ENCODE assay signal across 8 cellular contexts in genomic region chr1:36187800-36188593, GRCh38. TPM values are rescaled to one million over a fixed set of nuclear protein-coding genes. Genes with fewer than 3 reads are reported as not detected.
DNase-seq lines count a peak whose midpoint lies in the region; ATAC-seq and TF ChIP-seq lines count a peak whose summit lies in the region.

No MANE protein-coding gene starts in this region.

- DNase-seq in NCI-H2196 (lab: John Stamatoyannopoulos, UW; ENCODE audit: unreplicated experiment) (peak; percentile 91), activated B cell treated with CpG ODN at 0.5 μM for 24 hours (peak; percentile 58), caudate nucleus (lab: John Stamatoyannopoulos, UW) (peak in 59 of 61 donors; percentile 41 to 93 (median 74)), iris pigment epithelial cell (ENCODE audit: low read depth) (peak; percentile 90), smooth muscle cell of the brain vasculature (ENCODE audit: low read depth, low spot score) (peak; percentile 77)

- H3K9me3 Mint-ChIP-seq in activated B cell treated with CpG ODN at 0.5 μM for 24 hours, result no peaks in the 10 kb centered on the region

- POLR2A ChIA-PET in activated B cell treated with CpG ODN at 0.5 μM for 24 hours (lab: Charles Lee), result interaction anchor here (0.6 to 3.2 kb wide), 7 partner anchors 28 to 94 kb away, joined by 3 to 54 read pairs (median 5); partner anchors contain the start of genes MAP7D1, THRAP3 and TRAPPC3

- no peaks in the 10 kb centered on the region for H3K9me3 ChIP-seq in DOHH2 (ENCODE audit: control insufficient read depth, insufficient read depth, low read length)

- peaks cover 11% of the 10 kb centered on the region for H3K4me1 ChIP-seq in DOHH2 (ENCODE audit: control insufficient read depth, low read length)

- H3K36me3 ChIP-seq in DOHH2 (ENCODE audit: control insufficient read depth, low read length), result no peaks in the 10 kb centered on the region

- H3K27ac Mint-ChIP-seq in activated B cell treated with CpG ODN at 0.5 μM for 24 hours, result no peak overlapping the region

- no peak overlapping the region for H3K4me3 Mint-ChIP-seq in activated B cell treated with CpG ODN at 0.5 μM for 24 hours

- H3F3A ChIP-seq in DOHH2 (ENCODE audit: control insufficient read depth, insufficient read depth), result 0 out of 2 replicates have a peak, but pooled peaks cover 2% of the 10 kb centered on the region

- H3K27me3 Mint-ChIP-seq in activated B cell treated with CpG ODN at 0.5 μM for 24 hours, result no peaks in the 10 kb centered on the region

- no peaks in the 10 kb centered on the region for H3K79me2 ChIP-seq in DOHH2 (ENCODE audit: control insufficient read depth, low read length)

- peaks cover 3% of the 10 kb centered on the region for H3K4me1 Mint-ChIP-seq in activated B cell treated with CpG ODN at 0.5 μM for 24 hours

- H3K36me3 Mint-ChIP-seq in activated B cell treated with CpG ODN at 0.5 μM for 24 hours (ENCODE audit: low read depth), result no peaks in the 10 kb centered on the region

- H3K4me3 ChIP-seq in DOHH2 (ENCODE audit: low read length), result no peak overlapping the region

- intact Hi-C loops in activated B cell treated with CpG ODN at 0.5 μM for 24 hours (cut with micrococcal nuclease), result loop anchor here (1.0 to 2.0 kb wide), 5 partner anchors 36 to 233 kb away; partner anchors contain the start of genes THRAP3 and TRAPPC3

- no peaks in the 10 kb centered on the region for H3K27me3 ChIP-seq in DOHH2 (ENCODE audit: control insufficient read depth, low read length)

- CTCF ChIA-PET in activated B cell treated with CpG ODN at 0.5 μM for 24 hours (lab: Charles Lee), result interaction anchor here (0.7 to 5.2 kb wide), 22 partner anchors 13 to 199 kb away, joined by 3 to 115 read pairs (median 5); partner anchors contain the start of genes MAP7D1, THRAP3 and TRAPPC3

- H3K27ac ChIP-seq in DOHH2 (ENCODE audit: low read depth, low read length) (no peak overlapping the region), caudate nucleus (ENCODE audit: low read depth, low read length) (peak overlapping the region; percentile 72)

- TF ChIP-seq CTCF in DOHH2 (IDR thresholded peaks at IDR 0.05; ENCODE audit: low read depth, low read length, poor library complexity, severe bottlenecking) (peak; percentile 78), activated B cell treated with CpG ODN at 0.5 μM for 24 hours (IDR thresholded peaks at IDR 0.05) (no peak)

- ATAC-seq in HG02678 (IDR thresholded peaks at IDR 0.05; ENCODE audit: unreplicated experiment) (peak; percentile 74), activated B cell treated with CpG ODN at 0.5 μM for 24 hours (ENCODE audit: low read depth) (peak; percentile 99), GM21360 (IDR thresholded peaks at IDR 0.05; ENCODE audit: unreplicated experiment) (no peak)

- no peaks in the 10 kb centered on the region for H4K20me1 ChIP-seq in DOHH2 (ENCODE audit: control insufficient read depth, insufficient read depth, low read depth, low read length)

- H3K9me2 ChIP-seq in DOHH2 (replicated peaks; ENCODE audit: control insufficient read depth, low read length), result no peaks in the 10 kb centered on the region

- no peak overlapping the region for H3K4me2 ChIP-seq in DOHH2 (ENCODE audit: low read length)

RNA-seq across cellular contexts. Expression of gene MAP7D1, which starts 32.0 kb away (rescaled TPM):
- total RNA-seq in activated B cell treated with CpG ODN at 0.5 μM for 24 hours, result 56.5 and 59.9 TPM in 2 replicates

RNA-seq across cellular contexts. Expression of gene THRAP3, which starts 36.2 kb away (rescaled TPM):
- 142 and 145 TPM in 2 replicates for total RNA-seq in activated B cell treated with CpG ODN at 0.5 μM for 24 hours

RNA-seq across cellular contexts. Expression of gene TRAPPC3, which starts 38.7 kb away (rescaled TPM):
- 45.3 and 48.5 TPM in 2 replicates for total RNA-seq in activated B cell treated with CpG ODN at 0.5 μM for 24 hours
